In genomic region chr1:92404661-92405060, GRCh38 we compare ENCODE assay signal across 1 cellular context.
TF ChIP-seq lines count a peak whose summit lies in the region.

No MANE protein-coding gene starts in this region.

TF ChIP-seq in HepG2, 621 proteins besides CTCF, POLR2A, EP300 and RAD21 (continued from another document):
- TF ChIP-seq ZNF276 (CRISPR knock-in tag; IDR thresholded peaks at IDR 0.05; ENCODE audit: low read depth): no peak
- TF ChIP-seq, protein P1, sequence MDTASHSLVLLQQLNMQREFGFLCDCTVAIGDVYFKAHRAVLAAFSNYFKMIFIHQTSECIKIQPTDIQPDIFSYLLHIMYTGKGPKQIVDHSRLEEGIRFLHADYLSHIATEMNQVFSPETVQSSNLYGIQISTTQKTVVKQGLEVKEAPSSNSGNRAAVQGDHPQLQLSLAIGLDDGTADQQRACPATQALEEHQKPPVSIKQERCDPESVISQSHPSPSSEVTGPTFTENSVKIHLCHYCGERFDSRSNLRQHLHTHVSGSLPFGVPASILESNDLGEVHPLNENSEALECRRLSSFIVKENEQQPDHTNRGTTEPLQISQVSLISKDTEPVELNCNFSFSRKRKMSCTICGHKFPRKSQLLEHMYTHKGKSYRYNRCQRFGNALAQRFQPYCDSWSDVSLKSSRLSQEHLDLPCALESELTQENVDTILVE (CRISPR knock-in tag; IDR thresholded peaks at IDR 0.05): no peak
